ENCODE assay signal across 8 cellular contexts in genomic region chrX:132489256-132490085, GRCh38.
DNase-seq lines count a peak whose midpoint lies in the region; ATAC-seq lines count a peak whose summit lies in the region.

No MANE protein-coding gene starts in this region.

- DNase-seq in ELR (ENCODE audit: low read depth) (peak; percentile 19), KBM-7 (peak; percentile 83), SKM-1 (lab: John Stamatoyannopoulos, UW; ENCODE audit: unreplicated experiment) (peak; percentile 12), amniotic epithelial cell (ENCODE audit: low read depth) (peak; percentile 49), hepatic stellate cell (ENCODE audit: low spot score) (peak; percentile 14), retina (peak; percentile 83), dedifferentiated amniotic fluid mesenchymal stem cell (ENCODE audit: extremely low spot score) (no peak)

- ATAC-seq in GM21723 (IDR thresholded peaks at IDR 0.05; ENCODE audit: unreplicated experiment) = peak; percentile 58

- in situ Hi-C loops in KBM-7 (cut with MboI; ENCODE audit: low pct_unique_long_range_greater_than_20kb, low sequenced_read_pairs) = no loop called here
